Comparison of ENCODE assay signal across 15 cellular contexts in genomic region chr18:48152549-48152948, GRCh38.
A peak's percentile ranks its signal among the peaks of the same experiment; 100 is the strongest.
DNase-seq lines count a peak whose midpoint lies in the region; ATAC-seq and TF ChIP-seq lines count a peak whose summit lies in the region.
"Had no signal": no experiment of that assay in that cellular context is flagged by ENCODE, and none has a peak within 500 bp of the region (broad histone marks: within the 10 kb centered on the region; RNA-seq: fewer than 3 reads in every experiment).

No MANE protein-coding gene starts in this region.

- peak overlapping the region; percentile 33; the same call in 1 of the 2 replicates for H3K9ac ChIP-seq in PC-3 (ENCODE audit: low read length)

- H3K36me3 ChIP-seq in PC-3 (ENCODE audit: low read depth, low read length), result no peaks in the 10 kb centered on the region
- H3K36me3 ChIP-seq in esophagus squamous epithelium, result no peaks in the 10 kb centered on the region
- H3K36me3 ChIP-seq in mucosa of descending colon (ENCODE audit: low read depth), result no peaks in the 10 kb centered on the region
- H3K36me3 ChIP-seq: BE2C, upper lobe of right lung had no signal

- ATAC-seq in PC-3 (no peak), mucosa of descending colon (peak; percentile 9), HG03469 (IDR thresholded peaks at IDR 0.05; ENCODE audit: unreplicated experiment) (no peak), HG02798 (IDR thresholded peaks at IDR 0.05; ENCODE audit: poor library complexity, unreplicated experiment) (no peak)

- no peaks in the 10 kb centered on the region for H4K20me1 ChIP-seq in PC-3 (ENCODE audit: low read length)

- H2AFZ ChIP-seq in PC-3 (ENCODE audit: low read length), result no peak overlapping the region

- H3K9me2 ChIP-seq in PC-3 (replicated peaks; ENCODE audit: low read length), result no peaks in the 10 kb centered on the region

- H3K4me1 ChIP-seq in PC-3 (ENCODE audit: insufficient read depth, low read length) (peaks cover 36% of the 10 kb centered on the region), esophagus squamous epithelium (peaks cover 0 to 58% (median 41%) of the 10 kb centered on the region in 3 donors), mucosa of descending colon (ENCODE audit: low read depth) (peaks cover 8% of the 10 kb centered on the region)
- H3K4me1 ChIP-seq: BE2C had no signal

- WGBS in esophagus squamous epithelium, 2 donors, result 27 to 61% methylated on average over 4 of the region's 4 CpGs

- no peaks in the 10 kb centered on the region for H3F3A ChIP-seq in PC-3 (ENCODE audit: low read length, unreplicated experiment)

- POLR2A ChIA-PET in PC-3 (lab: Charles Lee; ENCODE audit: unreplicated experiment), result no interaction called here

- CTCF ChIA-PET in PC-3 (lab: Charles Lee), result no interaction called here

- DNase-seq in EH (ENCODE audit: low read depth) (peak; percentile 11), PC-3 (peak; percentile 67), esophagus squamous epithelium (lab: John Stamatoyannopoulos, UW) (no peak), mucosa of descending colon (no peak), islet precursor cell (no peak), AG20443 (ENCODE audit: low spot score) (no peak)
- DNase-seq: activated T-cell treated with anti-CD3 and anti-CD28 coated beads, Interleukin-2, amount 50 U/mL, for 48 hours; BE2C; DMS79; NCI-H1417 treated with DMSO at 0.1 percent for 48 hours; right cardiac atrium; upper lobe of right lung had no signal

- H3K4me3 ChIP-seq in PC-3 (ENCODE audit: low read length) (no peak overlapping the region), esophagus squamous epithelium (no peak overlapping the region), mucosa of descending colon (no peak overlapping the region)
- H3K4me3 ChIP-seq: lung, upper lobe of right lung had no signal

- no peak for TF ChIP-seq CTCF in PC-3 (conservative IDR thresholded peaks at IDR 0.05; ENCODE audit: low read depth, low read length)
- TF ChIP-seq CTCF in esophagus squamous epithelium (IDR thresholded peaks at IDR 0.05), result no peak
- TF ChIP-seq CTCF in mucosa of descending colon (IDR thresholded peaks at IDR 0.05), result no peak

- intact Hi-C loops in PC-3 (cut with micrococcal nuclease), result no loop called here
- intact Hi-C loops in esophagus squamous epithelium (cut with DNase I), result no loop called here
- intact Hi-C loops in mucosa of descending colon (cut with DNase I, micrococcal nuclease), result no loop called here

- H3K27me3 ChIP-seq in PC-3 (ENCODE audit: low read length), result no peaks in the 10 kb centered on the region
- no peaks in the 10 kb centered on the region for H3K27me3 ChIP-seq in esophagus squamous epithelium
- H3K27me3 ChIP-seq: BE2C, upper lobe of right lung had no signal

- no peaks in the 10 kb centered on the region for H3K79me2 ChIP-seq in PC-3 (ENCODE audit: low read length)

- TF ChIP-seq POLR2A in esophagus squamous epithelium (IDR thresholded peaks at IDR 0.05), result no peak

- H3K4me2 ChIP-seq in PC-3 (ENCODE audit: low read length), result no peak overlapping the region

- H3K9me3 ChIP-seq in PC-3 (ENCODE audit: low read length) (no peaks in the 10 kb centered on the region), esophagus squamous epithelium (no peaks in the 10 kb centered on the region), mucosa of descending colon (no peaks in the 10 kb centered on the region)
- H3K9me3 ChIP-seq: BE2C, upper lobe of right lung had no signal

- no TSS peak for BruUV-seq in PC-3 (replicated peaks; lab: Mats Ljungman, UMichigan)

- H3K27ac ChIP-seq in PC-3 (ENCODE audit: low read length) (peak overlapping the region; percentile 79), esophagus squamous epithelium (peak overlapping the region in 3 of 4 donors; percentile 42 to 82 (median 70))

Comparison
In these comparisons a context has a peak if more than half of its experiments do, and no peak if none do; other contexts are left out.
1. DNase-seq: peak in EH (single experiment) and PC-3 (single experiment); none in esophagus squamous epithelium (single experiment), mucosa of descending colon (0 of 3), islet precursor cell (single experiment) and AG20443 (single experiment).